Comparison of ENCODE assay signal across 13 cellular contexts in genomic region chr12:95116341-95116740, GRCh38. TPM values are rescaled to one million over a fixed set of nuclear protein-coding genes. Genes with fewer than 3 reads are reported as not detected.
DNase-seq lines count a peak whose midpoint lies in the region; ATAC-seq and TF ChIP-seq lines count a peak whose summit lies in the region.
"Had no signal": no experiment of that assay in that cellular context is flagged by ENCODE, and none has a peak within 500 bp of the region (broad histone marks: within the 10 kb centered on the region; RNA-seq: fewer than 3 reads in every experiment).

No MANE protein-coding gene starts in this region.

- H3K4me3 Mint-ChIP-seq in HFFc6 (peak overlapping the region; percentile 1; the same call in 1 of the 2 replicates), T-helper 17 cell (no peak overlapping the region)
- H3K4me3 Mint-ChIP-seq: stimulated activated naive CD8-positive, alpha-beta T cell treated with anti-CD3 and anti-CD28 coated beads, Interleukin-15, amount 100 ng/mL, for 72 hours had no signal

- H3K27me3 Mint-ChIP-seq in HFFc6 (ENCODE audit: insufficient read depth) (no peaks in the 10 kb centered on the region), T-helper 17 cell (no peaks in the 10 kb centered on the region)
- H3K27me3 Mint-ChIP-seq: stimulated activated naive CD8-positive, alpha-beta T cell treated with anti-CD3 and anti-CD28 coated beads, Interleukin-15, amount 100 ng/mL, for 72 hours had no signal

- H3K9me3 ChIP-seq in T-helper 17 cell (ENCODE audit: control insufficient read depth, low read length, poor library complexity, severe bottlenecking) (no peaks in the 10 kb centered on the region), tibial artery (no peaks in the 10 kb centered on the region)
- H3K9me3 ChIP-seq: Peyer's patch, right atrium auricular region had no signal

- no peaks in the 10 kb centered on the region for H3K27me3 ChIP-seq in tibial artery
- H3K27me3 ChIP-seq: Peyer's patch, right atrium auricular region had no signal

- no peaks in the 10 kb centered on the region for H3K9me3 Mint-ChIP-seq in HFFc6
- H3K9me3 Mint-ChIP-seq: stimulated activated naive CD8-positive, alpha-beta T cell treated with anti-CD3 and anti-CD28 coated beads, Interleukin-15, amount 100 ng/mL, for 72 hours had no signal

- H3K36me3 Mint-ChIP-seq in HFFc6 (ENCODE audit: low read depth) (peaks cover 5% of the 10 kb centered on the region), T-helper 17 cell (ENCODE audit: low read depth) (no peaks in the 10 kb centered on the region)

- peak overlapping the region; percentile 73; the same call in 1 of the 2 replicates for H3K27ac Mint-ChIP-seq in HFFc6
- peak overlapping the region; percentile 87 for H3K27ac Mint-ChIP-seq in T-helper 17 cell
- H3K27ac Mint-ChIP-seq: stimulated activated naive CD8-positive, alpha-beta T cell treated with anti-CD3 and anti-CD28 coated beads, Interleukin-15, amount 100 ng/mL, for 72 hours had no signal

- H3K4me3 ChIP-seq in tibial artery: no peak overlapping the region
- H3K4me3 ChIP-seq: Peyer's patch, right atrium auricular region, SK-N-MC had no signal

- intact Hi-C loops in tibial artery (cut with DNase I; ENCODE audit: low total_unique reads) (loop anchor here (2.0 to 10.0 kb wide), 2 partner anchors 220 to 418 kb away; no protein-coding TSS in a partner anchor), posterior cingulate gyrus (cut with DNase I) (no loop called here)

- peak; percentile 17 for DNase-seq in HFFc6
- no peak for DNase-seq in T-helper 17 cell
- DNase-seq in kidney tubule cell (ENCODE audit: low spot score): peak; percentile 26
- DNase-seq in tibial artery: no peak
- no peak for DNase-seq in posterior cingulate gyrus
- DNase-seq in activated CD8-positive, alpha-beta memory T cell treated with anti-CD3 and anti-CD28 coated beads for 24 hours: no peak
- DNase-seq: EL, T-helper 9 cell had no signal

- peaks cover 0 to 31% (median 22%) of the 10 kb centered on the region in 4 donors for H3K4me1 ChIP-seq in tibial artery

- H3K36me3 ChIP-seq in tibial artery: peaks cover 0 to 17% (median 0%) of the 10 kb centered on the region in 3 donors

- ATAC-seq in T-helper 17 cell: no peak
- ATAC-seq in HG03280 (IDR thresholded peaks at IDR 0.05; ENCODE audit: unreplicated experiment): no peak

- TF ChIP-seq CTCF in HFFc6 (IDR thresholded peaks at IDR 0.05) (no peak), tibial artery (IDR thresholded peaks at IDR 0.05) (no peak)

- H3K27ac ChIP-seq in tibial artery: peak overlapping the region; percentile 51 to 57
- H3K27ac ChIP-seq: right atrium auricular region, SK-N-MC had no signal

- H3K4me1 Mint-ChIP-seq in HFFc6 (ENCODE audit: low read depth) (peaks cover 49% of the 10 kb centered on the region), T-helper 17 cell (peaks cover 5% of the 10 kb centered on the region)
- H3K4me1 Mint-ChIP-seq: stimulated activated naive CD8-positive, alpha-beta T cell treated with anti-CD3 and anti-CD28 coated beads, Interleukin-15, amount 100 ng/mL, for 72 hours had no signal

RNA-seq across cellular contexts. Expression of gene NR2C1, which starts 42.9 kb away (rescaled TPM):
- 10 to 100 TPM; 15.3 to 25.8 (median 19.7) TPM for total RNA-seq in HFFc6 (2021; fragmentation: NEBNext Ultra II Directional; extraction: Animal tissue kit (Norgen Biotek cat#: 25700))
- 10 to 100 TPM; 49.9 to 55.6 TPM for total RNA-seq in T-helper 17 cell

Comparison
In these comparisons a context has a peak if more than half of its experiments do, and no peak if none do; other contexts are left out.
1. DNase-seq: peak in HFFc6 (single experiment) and kidney tubule cell (single experiment); none in T-helper 17 cell (0 of 3), tibial artery (0 of 2), posterior cingulate gyrus (0 of 10) and activated CD8-positive, alpha-beta memory T cell treated with anti-CD3 and anti-CD28 coated beads for 24 hours (single experiment).